11 cellular contexts compared by ENCODE assay signal in the genomic region with DNA sequence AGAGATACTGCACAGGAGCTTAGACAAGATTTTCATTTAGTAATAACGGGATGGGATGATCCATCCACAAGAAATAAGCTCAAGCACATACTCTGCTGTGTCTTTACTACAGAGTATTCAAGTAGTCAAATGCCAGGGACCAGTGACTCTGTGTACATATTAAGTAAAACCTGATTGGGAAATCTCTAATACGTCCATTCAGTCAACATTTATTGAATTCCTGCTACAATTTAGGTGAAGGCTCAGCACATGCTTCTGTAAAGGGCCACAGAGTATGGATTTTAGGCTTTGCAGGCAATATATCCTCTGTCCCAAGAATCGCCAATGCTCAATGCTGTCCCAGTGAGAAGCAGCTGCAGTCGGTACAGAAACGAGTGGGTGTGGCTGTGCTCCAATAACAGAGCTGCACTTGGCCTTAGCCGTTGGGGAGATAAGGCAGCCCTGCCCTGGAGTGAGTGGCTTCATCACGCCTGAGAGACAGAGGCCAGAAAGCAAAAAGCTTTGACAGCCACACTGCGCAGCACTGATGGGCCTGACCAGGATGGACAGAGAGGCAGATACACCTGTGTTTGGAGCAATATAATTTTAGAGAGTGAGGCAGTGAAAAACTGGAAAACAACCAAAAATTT.
DNase-seq lines count a peak whose midpoint lies in the region; ATAC-seq, FAIRE-seq and TF ChIP-seq lines count a peak whose summit lies in the region.
"Had no signal": no experiment of that assay in that cellular context is flagged by ENCODE, and none has a peak within 500 bp of the region (broad histone marks: within the 10 kb centered on the region; RNA-seq: fewer than 3 reads in every experiment).

No MANE protein-coding gene starts in this region.

- H2AFZ ChIP-seq in K562 (ENCODE audit: low read depth, low read length): 0 out of 2 replicates have a peak overlapping the region, but pooled peaks have one; percentile 23
- H2AFZ ChIP-seq: parathyroid adenoma had no signal

- H3K27ac ChIP-seq in K562 (ENCODE audit: extremely low read depth, low read depth, low read length): no peak overlapping the region
- H3K27ac ChIP-seq in thyroid gland: no peak overlapping the region
- H3K27ac ChIP-seq: parathyroid adenoma had no signal

- DNase-seq in NCI-H1436 (lab: John Stamatoyannopoulos, UW) (peak; percentile 10), NCI-H1436 treated with DMSO at 0.1 percent for 48 hours (lab: John Stamatoyannopoulos, UW) (no peak), K562 (ENCODE audit: extremely low read depth in 1 of 4, low spot score in 3 of 4) (peak; percentile 37 to 78 (median 64)), iris pigment epithelial cell (ENCODE audit: low read depth) (peak; percentile 65), thyroid gland (peak; percentile 75 to 77), HK-2 (ENCODE audit: unreplicated experiment) (no peak)
- no peak for DNase-seq in central memory CD4-positive, alpha-beta T cell
- DNase-seq: 8988T; activated naive CD8-positive, alpha-beta T cell treated with anti-CD3 and anti-CD28 coated beads, Interleukin-2, amount 10 ng/mL, durations not matched to agents 7 days and 5 days had no signal

- POLR2A ChIA-PET in K562 (lab: Yijun Ruan, JAX): interaction anchor here (0.9 kb wide), 1 partner anchor 10 kb away, joined by 4 read pairs; no protein-coding TSS in a partner anchor

- H3K9me1 ChIP-seq in K562 (ENCODE audit: control insufficient read depth, insufficient read depth, low read length): no peaks in the 10 kb centered on the region

- 2% methylated on average over 8 of the region's 8 CpGs for WGBS in K562 (ENCODE audit: insufficient coverage, low coverage, missing lambda C conversion rate)
- 35 to 41% methylated on average over 8 of the region's 8 CpGs for WGBS in thyroid gland, 2 donors

- H3K27me3 ChIP-seq in K562 (ENCODE audit: control insufficient read depth in 2 of 2, insufficient read depth in 2 of 2, low read length in 2 of 2) (peaks cover 0 to 7% of the 10 kb centered on the region in 2 experiments; a peak in 1 of 5 replicates), thyroid gland (no peaks in the 10 kb centered on the region)

- TF ChIP-seq RAD21 in K562 (CRISPR knock-in tag; conservative IDR thresholded peaks at IDR 0.05 in 1 of 2, IDR thresholded peaks at IDR 0.05 in 1 of 2): no peak

- H3K4me3 ChIP-seq in K562 (no peak overlapping the region), thyroid gland (replicated peaks in 1 of 3) (no peak overlapping the region)

- H3K4me2 ChIP-seq in K562 (ENCODE audit: insufficient read depth, low read length): peak overlapping the region; percentile 40

- TF ChIP-seq CTCF in K562 (IDR thresholded peaks at IDR 0.05 in 2 of 3, conservative IDR thresholded peaks at IDR 0.05 in 1 of 3; ENCODE audit: insufficient read depth in 2 of 3, low read depth in 1 of 3, low read length in 3 of 3) (no peak), thyroid gland (IDR thresholded peaks at IDR 0.05) (no peak)

- H4K20me1 ChIP-seq in K562 (replicated peaks; ENCODE audit: control insufficient read depth, insufficient read depth, low read length): 0 out of 2 replicates have a peak, but pooled peaks cover 4% of the 10 kb centered on the region

- ATAC-seq in K562 (peak; percentile 99), GM19023 (IDR thresholded peaks at IDR 0.05; ENCODE audit: unreplicated experiment) (no peak)

- H3K9me3 ChIP-seq in K562 (replicated peaks; ENCODE audit: control insufficient read depth, insufficient read depth, low read depth, low read length) (no peaks in the 10 kb centered on the region), thyroid gland (no peaks in the 10 kb centered on the region)

- H3K4me1 ChIP-seq in K562 (replicated peaks in 1 of 2; ENCODE audit: control insufficient read depth in 2 of 2, insufficient read depth in 2 of 2, low read length in 2 of 2) (peaks cover 4 to 10% of the 10 kb centered on the region in 2 experiments; a peak in 2 of 5 replicates), thyroid gland (peaks cover 19 to 35% of the 10 kb centered on the region in 2 donors)
- H3K4me1 ChIP-seq: parathyroid adenoma had no signal

- no TSS peak for BruUV-seq in K562 (replicated peaks; lab: Mats Ljungman, UMichigan)

- intact Hi-C loops in K562 (cut with micrococcal nuclease): no loop called here
- intact Hi-C loops in thyroid gland (cut with DNase I): no loop called here

- no peaks in the 10 kb centered on the region for H3K79me2 ChIP-seq in K562 (ENCODE audit: control insufficient read depth, insufficient read depth, low read length)

- peak; percentile 92 for FAIRE-seq in K562 (lab: Jason Lieb, UNC)

- H3K9ac ChIP-seq in K562 (ENCODE audit: insufficient read depth in 1 of 2, low read depth in 2 of 2, low read length in 2 of 2): no peak overlapping the region
- H3K9ac ChIP-seq: parathyroid adenoma had no signal

- CTCF ChIA-PET in K562 (lab: Yijun Ruan, JAX; ENCODE audit: low intra/inter-chr PET ratio): no interaction called here

- peak; percentile 54; the same call in 1 of the 2 replicates for TF ChIP-seq EP300 in K562 (IDR thresholded peaks at IDR 0.05; ENCODE audit: low read length)

- in situ Hi-C loops in K562 (cut with MboI): loop anchor here (25.0 kb wide), 1 partner anchor 791 kb away; no protein-coding TSS in a partner anchor

- H3K36me3 ChIP-seq in K562 (ENCODE audit: control insufficient read depth, insufficient read depth, low read length) (no peaks in the 10 kb centered on the region), thyroid gland (no peaks in the 10 kb centered on the region)

- TF ChIP-seq POLR2A in K562 (conservative IDR thresholded peaks at IDR 0.05): no peak
- TF ChIP-seq POLR2A in thyroid gland (IDR thresholded peaks at IDR 0.05): no peak

TF ChIP-seq in K562, 482 proteins besides CTCF, POLR2A, EP300 and RAD21 (continues in another document):
- TF ChIP-seq NBN (IDR thresholded peaks at IDR 0.05; ENCODE audit: low read depth) (no peak), BHLHE40 (IDR thresholded peaks at IDR 0.05; ENCODE audit: low read length) (0 out of 2 replicates have a peak, but pooled peaks have one; percentile 22), ILF3 (IDR thresholded peaks at IDR 0.05; ENCODE audit: borderline replicate concordance) (no peak), MTA1 (IDR thresholded peaks at IDR 0.05; ENCODE audit: borderline replicate concordance) (no peak), ZNF766 (CRISPR knock-in tag; conservative IDR thresholded peaks at IDR 0.05) (no peak), XRCC4 (IDR thresholded peaks at IDR 0.05; ENCODE audit: extremely low read depth, insufficient read depth, insufficient read length) (no peak), RCOR1 (IDR thresholded peaks at IDR 0.05; ENCODE audit: borderline replicate concordance in 1 of 2, low read depth in 2 of 2, low read length in 2 of 2) (peak in 1 of 2 experiments; percentile 70; a peak in 1 of 4 replicates), LCOR (CRISPR knock-in tag; IDR thresholded peaks at IDR 0.05) (0 out of 2 replicates have a peak, but pooled peaks have one; percentile 26), SIX5 (IDR thresholded peaks at IDR 0.05; ENCODE audit: borderline replicate concordance in 1 of 2, insufficient read depth in 1 of 2, low read depth in 1 of 2, low read length in 2 of 2) (no peak), DPF2 (IDR thresholded peaks at IDR 0.05) (peak; percentile 31; the same call in 1 of the 2 replicates), ZNF253 (CRISPR knock-in tag; conservative IDR thresholded peaks at IDR 0.05) (no peak), ETV6 (IDR thresholded peaks at IDR 0.05; ENCODE audit: borderline replicate concordance in 1 of 2, low read depth in 2 of 2, low read length in 1 of 2) (no peak), ETV6 (CRISPR knock-in tag; IDR thresholded peaks at IDR 0.05; ENCODE audit: borderline replicate concordance) (no peak), TCF3 (CRISPR knock-in tag; IDR thresholded peaks at IDR 0.05) (peak; percentile 46; the same call in 1 of the 2 replicates), TBP (optimal IDR thresholded peaks at IDR 0.05; ENCODE audit: low read depth, low read length) (no peak)
- TF ChIP-seq, protein P1, sequence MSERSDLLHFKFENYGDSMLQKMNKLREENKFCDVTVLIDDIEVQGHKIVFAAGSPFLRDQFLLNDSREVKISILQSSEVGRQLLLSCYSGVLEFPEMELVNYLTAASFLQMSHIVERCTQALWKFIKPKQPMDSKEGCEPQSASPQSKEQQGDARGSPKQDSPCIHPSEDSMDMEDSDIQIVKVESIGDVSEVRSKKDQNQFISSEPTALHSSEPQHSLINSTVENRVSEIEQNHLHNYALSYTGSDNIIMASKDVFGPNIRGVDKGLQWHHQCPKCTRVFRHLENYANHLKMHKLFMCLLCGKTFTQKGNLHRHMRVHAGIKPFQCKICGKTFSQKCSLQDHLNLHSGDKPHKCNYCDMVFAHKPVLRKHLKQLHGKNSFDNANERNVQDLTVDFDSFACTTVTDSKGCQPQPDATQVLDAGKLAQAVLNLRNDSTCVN (CRISPR knock-in tag; IDR thresholded peaks at IDR 0.05): no peak
- TF ChIP-seq, protein P2, sequence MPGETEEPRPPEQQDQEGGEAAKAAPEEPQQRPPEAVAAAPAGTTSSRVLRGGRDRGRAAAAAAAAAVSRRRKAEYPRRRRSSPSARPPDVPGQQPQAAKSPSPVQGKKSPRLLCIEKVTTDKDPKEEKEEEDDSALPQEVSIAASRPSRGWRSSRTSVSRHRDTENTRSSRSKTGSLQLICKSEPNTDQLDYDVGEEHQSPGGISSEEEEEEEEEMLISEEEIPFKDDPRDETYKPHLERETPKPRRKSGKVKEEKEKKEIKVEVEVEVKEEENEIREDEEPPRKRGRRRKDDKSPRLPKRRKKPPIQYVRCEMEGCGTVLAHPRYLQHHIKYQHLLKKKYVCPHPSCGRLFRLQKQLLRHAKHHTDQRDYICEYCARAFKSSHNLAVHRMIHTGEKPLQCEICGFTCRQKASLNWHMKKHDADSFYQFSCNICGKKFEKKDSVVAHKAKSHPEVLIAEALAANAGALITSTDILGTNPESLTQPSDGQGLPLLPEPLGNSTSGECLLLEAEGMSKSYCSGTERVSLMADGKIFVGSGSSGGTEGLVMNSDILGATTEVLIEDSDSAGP (CRISPR knock-in tag; IDR thresholded peaks at IDR 0.05): no peak

Comparison
In these comparisons a context has a peak if more than half of its experiments do, and no peak if none do; other contexts are left out.
1. DNase-seq: peak in NCI-H1436 (single experiment), K562 (4 of 4), iris pigment epithelial cell (single experiment) and thyroid gland (2 of 2); none in NCI-H1436 treated with DMSO at 0.1 percent for 48 hours (single experiment), central memory CD4-positive, alpha-beta T cell (single experiment) and HK-2 (single experiment).